Comparison of ENCODE assay signal across 18 cellular contexts in genomic region chr5:57989378-57989777, GRCh38.
DNase-seq lines count a peak whose midpoint lies in the region; ATAC-seq, FAIRE-seq and TF ChIP-seq lines count a peak whose summit lies in the region.
"Had no signal": no experiment of that assay in that cellular context is flagged by ENCODE, and none has a peak within 500 bp of the region (broad histone marks: within the 10 kb centered on the region; RNA-seq: fewer than 3 reads in every experiment).

No MANE protein-coding gene starts in this region.

- H3K36me3 ChIP-seq in GM23248 (ENCODE audit: low read depth) (no peaks in the 10 kb centered on the region), psoas muscle (ENCODE audit: insufficient read depth in 1 of 2, low read depth in 1 of 2) (no peaks in the 10 kb centered on the region)
- H3K36me3 ChIP-seq: BLaER1, esophagus muscularis mucosa, suprapubic skin had no signal

- ATAC-seq in psoas muscle = no peak

- H4K20me1 ChIP-seq in GM23248 (ENCODE audit: insufficient read depth) = no peaks in the 10 kb centered on the region
- H4K20me1 ChIP-seq: BLaER1 had no signal

- no peak overlapping the region for H3K4me3 ChIP-seq in GM23248
- H3K4me3 ChIP-seq in fibroblast of mammary gland (ENCODE audit: control insufficient read depth, low read depth, low read length) = no peak overlapping the region
- no peak overlapping the region for H3K4me3 ChIP-seq in psoas muscle
- H3K4me3 ChIP-seq: BLaER1, esophagus muscularis mucosa, suprapubic skin had no signal

- H3K79me2 ChIP-seq in GM23248 (ENCODE audit: insufficient read depth) = no peaks in the 10 kb centered on the region

- H3K9me3 ChIP-seq in GM23248 (ENCODE audit: low read depth) = no peaks in the 10 kb centered on the region
- H3K9me3 ChIP-seq in psoas muscle = no peaks in the 10 kb centered on the region
- H3K9me3 ChIP-seq: BLaER1, esophagus muscularis mucosa, suprapubic skin had no signal

- in situ Hi-C loops in GM23248 (cut with MboI) = no loop called here

- no peak overlapping the region for H3K9ac ChIP-seq in GM23248
- H3K9ac ChIP-seq: BLaER1 had no signal

- 0 out of 2 replicates have a peak, but pooled peaks cover 5% of the 10 kb centered on the region for H3K27me3 ChIP-seq in GM23248 (replicated peaks; ENCODE audit: insufficient read depth)
- H3K27me3 ChIP-seq in psoas muscle (ENCODE audit: insufficient read depth in 3 of 3, low read length in 2 of 3) = no peaks in the 10 kb centered on the region
- H3K27me3 ChIP-seq: BLaER1, esophagus muscularis mucosa, suprapubic skin had no signal

- WGBS in GM23248 (ENCODE audit: low coverage in 1 of 2, low lambda C conversion rate in 2 of 2, missing lambda C conversion rate in 2 of 2), 2 experiments = 64 to 70% methylated on average over 3 of the region's 3 CpGs
- 61 to 77% (median 64%) methylated on average over 3 of the region's 3 CpGs for WGBS in psoas muscle, 3 donors

- H3K9me2 ChIP-seq in GM23248 (ENCODE audit: insufficient read depth) = no peaks in the 10 kb centered on the region

- H3K27ac ChIP-seq in GM23248 (no peak overlapping the region), psoas muscle (no peak overlapping the region)
- H3K27ac ChIP-seq: BLaER1, esophagus muscularis mucosa, HL-60, suprapubic skin had no signal

- no peak for TF ChIP-seq CTCF in fibroblast of mammary gland (conservative IDR thresholded peaks at IDR 0.05; ENCODE audit: control insufficient read depth, insufficient read depth, low read depth, low read length)
- TF ChIP-seq CTCF in psoas muscle (IDR thresholded peaks at IDR 0.05) = no peak

- no peak overlapping the region for H3K4me2 ChIP-seq in GM23248 (ENCODE audit: unreplicated experiment)
- H3K4me2 ChIP-seq: BLaER1 had no signal

- H2AFZ ChIP-seq in GM23248 = no peak overlapping the region

- peak; percentile 41 for DNase-seq in GM23248
- peak; percentile 58 for DNase-seq in RPMI7951 (ENCODE audit: low read depth)
- DNase-seq in fibroblast of mammary gland (ENCODE audit: low read depth) = peak; percentile 11
- peak; percentile 46 for DNase-seq in putamen (ENCODE audit: low spot score)
- DNase-seq in frontal cortex (ENCODE audit: low spot score in 2 of 2) = no peak
- DNase-seq in NCI-H1092 treated with DMSO at 0.1 percent for 48 hours (lab: John Stamatoyannopoulos, UW) = no peak
- no peak for DNase-seq in activated T-cell treated with anti-CD3 and anti-CD28 coated beads, Interleukin-2, amount 50 U/mL, for 48 hours
- no peak for DNase-seq in psoas muscle
- DNase-seq: activated CD4-positive, alpha-beta T cell treated with anti-CD3 and anti-CD28 coated beads, Interleukin-2, amount 10 ng/mL, durations not matched to agents 24 days and 14 days; activated T-cell treated with anti-CD3 and anti-CD28 coated beads, Interleukin-2, amount 50 U/mL, for 1 hour; DND-41; SIG-M5; stimulated activated CD4-positive, alpha-beta T cell treated with anti-CD3 and anti-CD28 coated beads, Interleukin-12 subunit alpha, Interleukin-12 subunit beta, amount 100 ng/mL, for 4 hours; T-helper 9 cell had no signal

- H3K4me1 ChIP-seq in GM23248 (ENCODE audit: insufficient read depth) (peaks cover 4% of the 10 kb centered on the region; the same call in 1 of the 2 replicates), psoas muscle (no peaks in the 10 kb centered on the region)
- H3K4me1 ChIP-seq: BLaER1, esophagus muscularis mucosa had no signal

- no peaks in the 10 kb centered on the region for H3F3A ChIP-seq in GM23248 (ENCODE audit: insufficient read depth)

- no peak for FAIRE-seq in frontal cortex (lab: Jason Lieb, UNC)

- intact Hi-C loops in psoas muscle (cut with DNase I) = no loop called here

Comparison
In these comparisons a context has a peak if more than half of its experiments do, and no peak if none do; other contexts are left out.
1. DNase-seq: peak in GM23248 (single experiment), RPMI7951 (single experiment), fibroblast of mammary gland (single experiment) and putamen (single experiment); none in frontal cortex (0 of 2), NCI-H1092 treated with DMSO at 0.1 percent for 48 hours (single experiment), activated T-cell treated with anti-CD3 and anti-CD28 coated beads, Interleukin-2, amount 50 U/mL, for 48 hours (0 of 2) and psoas muscle (0 of 2).